In the genomic region with DNA sequence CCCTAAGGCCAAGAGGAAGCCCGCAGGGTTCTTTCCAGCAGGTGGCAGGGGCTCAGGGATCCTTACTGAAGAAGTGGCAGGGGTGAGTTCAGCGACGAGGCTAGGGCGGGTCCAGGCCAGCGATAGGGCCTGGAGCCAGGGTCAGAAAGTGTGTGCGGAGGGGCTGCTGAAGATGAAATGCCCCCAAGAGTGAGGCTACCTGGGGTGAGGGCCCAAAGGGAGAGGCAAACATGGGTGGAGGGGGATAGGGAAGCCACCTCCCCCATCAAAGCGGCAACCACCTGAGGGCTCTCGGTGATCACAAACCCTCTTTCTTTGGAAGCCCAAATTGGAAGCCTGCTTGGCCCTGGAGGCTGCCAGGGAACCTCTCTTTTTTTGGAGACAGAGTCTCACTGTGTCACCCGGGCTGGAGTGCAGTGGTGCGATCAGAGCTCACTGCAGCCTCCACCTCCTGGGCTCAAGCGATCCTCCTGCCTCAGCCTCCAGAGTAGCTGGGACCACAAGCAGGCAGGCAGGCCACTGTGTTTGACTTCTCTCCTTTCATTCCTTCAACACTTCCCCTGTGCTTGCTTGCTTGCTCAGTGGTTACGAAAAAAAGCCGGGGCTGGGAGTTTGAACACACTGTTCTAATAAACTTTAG, we compare ENCODE assay signal across 7 cellular contexts. TPM values are rescaled to one million over a fixed set of nuclear protein-coding genes. Genes with fewer than 3 reads are reported as not detected.
DNase-seq lines count a peak whose midpoint lies in the region; ATAC-seq and TF ChIP-seq lines count a peak whose summit lies in the region.

No MANE protein-coding gene starts in this region.

- H3K4me1 ChIP-seq in right cardiac atrium (ENCODE audit: control insufficient read depth, insufficient read depth, low read length): peaks cover 3% of the 10 kb centered on the region
- H3K4me1 ChIP-seq in spleen: peaks cover 10 to 46% (median 31%) of the 10 kb centered on the region in 6 donors

- H3K4me3 ChIP-seq in HL-60 (replicated peaks; ENCODE audit: insufficient read depth, low read length) (peak overlapping the region; percentile 67), WI38 (ENCODE audit: low read depth, low read length) (peak overlapping the region; percentile 65), right cardiac atrium (ENCODE audit: low read length) (peak overlapping the region; percentile 59), spleen (peak overlapping the region in 6 of 8 donors; percentile 49 to 81 (median 52))

- no peak for TF ChIP-seq CTCF in HL-60 (IDR thresholded peaks at IDR 0.05; ENCODE audit: insufficient read depth, low read length)
- TF ChIP-seq CTCF in WI38 (IDR thresholded peaks at IDR 0.05; ENCODE audit: low read depth, low read length): no peak
- peak in 4 of 11 experiments; percentile 4 to 33 (median 12) for TF ChIP-seq CTCF in spleen (IDR thresholded peaks at IDR 0.05 in 8 of 11, conservative IDR thresholded peaks at IDR 0.05 in 3 of 11)

- H3K27me3 ChIP-seq in HL-60 (ENCODE audit: insufficient read depth, poor library complexity, severe bottlenecking): no peaks in the 10 kb centered on the region
- H3K27me3 ChIP-seq in right cardiac atrium (ENCODE audit: control insufficient read depth, insufficient read depth): no peaks in the 10 kb centered on the region
- no peaks in the 10 kb centered on the region for H3K27me3 ChIP-seq in spleen (replicated peaks in 1 of 7)

- H3K9me3 ChIP-seq in right cardiac atrium (ENCODE audit: control insufficient read depth, low read length): no peaks in the 10 kb centered on the region
- H3K9me3 ChIP-seq in spleen: no peaks in the 10 kb centered on the region

- TF ChIP-seq POLR2A in spleen (IDR thresholded peaks at IDR 0.05): peak in 1 of 3 donors; percentile 1

- peak overlapping the region; percentile 79 for H3K27ac ChIP-seq in HL-60 (replicated peaks)
- H3K27ac ChIP-seq in right cardiac atrium (ENCODE audit: low read length): no peak overlapping the region
- H3K27ac ChIP-seq in spleen: peak overlapping the region in 7 of 8 donors; percentile 79 to 93 (median 85)

- peak in 1 of 2 experiments; percentile 25 for DNase-seq in HL-60 (ENCODE audit: low read depth in 1 of 2, low spot score in 1 of 2)
- no peak for DNase-seq in right cardiac atrium
- no peak for DNase-seq in spleen
- DNase-seq in T-helper 9 cell: no peak
- DNase-seq in stimulated activated CD4-positive, alpha-beta T cell treated with anti-CD3 and anti-CD28 coated beads, Interleukin-4, amount 100 ng/mL, for 4 hours: no peak

- intact Hi-C loops in right cardiac atrium (cut with DNase I) (no loop called here), spleen (cut with DNase I; ENCODE audit: low total_unique reads) (no loop called here)

- ATAC-seq in right cardiac atrium (no peak), GM18498 (IDR thresholded peaks at IDR 0.05; ENCODE audit: unreplicated experiment) (no peak)

- H3K36me3 ChIP-seq in spleen: peaks cover 7 to 43% (median 38%) of the 10 kb centered on the region in 6 donors

- WGBS in right cardiac atrium: 51% methylated on average over 13 of the region's 13 CpGs
- 44 to 51% (median 49%) methylated on average over 12 to 13 of the region's 13 CpGs for WGBS in spleen, 5 donors

RNA-seq across cellular contexts. Expression of gene ATP8B3, which starts 1.2 kb away (rescaled TPM):
- total RNA-seq in right cardiac atrium (1 to 10 TPM in 3 of 4 donors, under 1 TPM in 1; 0.53 to 1.9 (median 1.5) TPM), spleen (10 to 100 TPM in 1 of 7 donors, 1 to 10 TPM in 6; 5.4 to 10.1 (median 7.3) TPM)
- polyA plus RNA-seq in right cardiac atrium (0.97 TPM), spleen (1 to 10 TPM; 1.9 to 3.9 (median 2.3) TPM)

RNA-seq across cellular contexts. Expression of gene REXO1, which starts 35.0 kb away (rescaled TPM):
- total RNA-seq in right cardiac atrium: 10 to 100 TPM; 12.8 to 22.1 (median 17.4) TPM
- polyA plus RNA-seq in right cardiac atrium: 15.3 TPM
- total RNA-seq in spleen: 10 to 100 TPM; 35.7 to 88.1 (median 59.2) TPM
- polyA plus RNA-seq in spleen: 10 to 100 TPM; 13.4 to 52.3 (median 27.4) TPM

RNA-seq across cellular contexts. Expression of gene KLF16, which starts 50.1 kb away (rescaled TPM):
- total RNA-seq in right cardiac atrium (10 to 100 TPM in 1 of 4 donors, 1 to 10 TPM in 3; 6.4 to 11.1 (median 7.3) TPM), spleen (10 to 100 TPM; 12.9 to 39.0 (median 29.5) TPM)
- polyA plus RNA-seq in right cardiac atrium (4.5 TPM), spleen (10 to 100 TPM in 1 of 3 donors, 1 to 10 TPM in 2; 7.1 to 19.5 (median 8.1) TPM)
